8 cellular contexts compared by ENCODE assay signal in the genomic region with DNA sequence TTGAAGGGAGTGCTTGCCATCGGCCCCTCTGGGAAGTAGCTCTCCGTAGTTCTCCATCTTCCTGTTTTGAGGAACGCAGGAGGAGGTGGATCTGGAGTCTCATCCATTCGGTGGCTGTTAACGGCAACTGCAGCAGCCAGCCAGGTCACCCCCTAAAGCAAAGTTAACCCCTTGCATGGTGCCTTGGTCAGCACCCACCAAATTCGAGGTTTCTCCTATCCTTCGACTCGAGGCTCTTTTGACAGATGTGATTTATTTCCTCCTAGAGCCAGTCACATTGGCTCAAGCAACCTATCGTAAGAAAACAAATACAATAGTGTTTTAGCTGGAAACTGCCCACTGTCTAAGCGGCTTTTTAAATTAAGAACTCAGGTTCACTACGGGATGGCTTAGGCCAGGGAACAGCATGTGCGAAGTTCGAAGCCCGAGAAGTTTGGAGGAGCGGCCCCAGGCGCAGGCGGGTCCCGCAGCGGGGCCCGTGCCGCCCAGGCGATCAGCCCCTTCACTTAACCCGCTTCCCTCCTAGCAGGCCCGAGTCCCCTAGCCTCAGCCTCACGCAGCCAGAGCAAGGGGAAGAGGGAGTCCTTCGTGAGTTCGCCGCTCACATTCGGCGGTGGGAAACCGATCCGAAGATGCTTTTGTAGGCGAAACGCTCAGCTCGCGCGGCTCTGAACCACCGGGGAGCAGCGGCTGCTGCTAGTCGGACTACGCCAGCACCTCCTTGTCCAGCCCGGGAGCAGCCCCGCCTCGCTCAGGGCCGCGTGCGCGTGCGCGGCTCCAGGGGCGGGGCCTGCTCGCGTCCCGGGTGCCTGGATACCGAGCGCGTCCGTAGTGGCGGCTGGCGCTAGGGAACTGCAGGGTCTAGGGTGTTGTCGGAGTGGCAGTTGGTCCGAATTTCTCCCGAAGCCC. TPM values are rescaled to one million over a fixed set of nuclear protein-coding genes. Genes with fewer than 3 reads are reported as not detected.
DNase-seq lines count a peak whose midpoint lies in the region; ATAC-seq and TF ChIP-seq lines count a peak whose summit lies in the region.

TSS of gene ROPN1L (plus strand) at position 797 of the 909 bp plus-strand sequence. CDS start 289 bp downstream, outside the sequence.

- H2BK120ac ChIP-seq in trophoblast cell (ENCODE audit: insufficient read depth, low read length, poor library complexity), result no peak within 1 kb of the TSS

- peak in 1 of 2 donors; percentile 88 for TF ChIP-seq EP300 in tibial nerve (IDR thresholded peaks at IDR 0.05)

- H3K79me2 ChIP-seq in trophoblast cell (ENCODE audit: control insufficient read depth, insufficient read depth, low read length, poor library complexity), result no peaks in the 10 kb centered on the region

- DNase-seq in GM12864 (ENCODE audit: low read depth) (peak; percentile 42), NCI-H1092 (lab: John Stamatoyannopoulos, UW) (peak; percentile 73), SW 1271 (lab: John Stamatoyannopoulos, UW) (peak; percentile 60 to 81), cardiac septum (ENCODE audit: low spot score) (peak; percentile 97), trophoblast cell (peak; percentile 84 to 91), tibial nerve (ENCODE audit: low spot score in 2 of 2) (peak; percentile 64 to 68)
- DNase-seq in activated naive CD8-positive, alpha-beta T cell treated with anti-CD3 and anti-CD28 coated beads, Interleukin-2, amount 50 U/mL, for 24 hours, result peak; percentile 83

- H3K9me3 ChIP-seq in trophoblast cell (ENCODE audit: insufficient read depth, low read depth, low read length) (no peaks in the 10 kb centered on the region), tibial nerve (no peaks in the 10 kb centered on the region)

- H3K14ac ChIP-seq in trophoblast cell (ENCODE audit: low read length), result no peak within 1 kb of the TSS

- H3K79me1 ChIP-seq in trophoblast cell (ENCODE audit: low read length), result peaks cover 2% of the 10 kb centered on the region

- H2AFZ ChIP-seq in trophoblast cell (ENCODE audit: insufficient read depth, low read length, poor library complexity), result peak within 1 kb of the TSS; percentile 74

- peak within 1 kb of the TSS; percentile 69 for H4K8ac ChIP-seq in trophoblast cell (ENCODE audit: low read depth, low read length)

- H3K23ac ChIP-seq in trophoblast cell (ENCODE audit: low read length), result no peak within 1 kb of the TSS

- H3K36me3 ChIP-seq in trophoblast cell (ENCODE audit: control insufficient read depth in 1 of 2, insufficient read depth in 2 of 2, low read length in 2 of 2) (peaks cover 0 to 2% of the 10 kb centered on the region in 2 experiments), tibial nerve (peaks cover 0 to 20% (median 0%) of the 10 kb centered on the region in 3 donors)

- peak within 1 kb of the TSS; percentile 28 for H4K91ac ChIP-seq in trophoblast cell (ENCODE audit: low read depth, low read length)

- H2BK12ac ChIP-seq in trophoblast cell (ENCODE audit: low read length), result no peak within 1 kb of the TSS

- peak; percentile 96 for ATAC-seq in HG02623 (IDR thresholded peaks at IDR 0.05; ENCODE audit: unreplicated experiment)
- ATAC-seq in activated naive CD8-positive, alpha-beta T cell treated with anti-CD3 and anti-CD28 coated beads, Interleukin-2, amount 50 U/mL, for 24 hours, result peak; percentile 99

- H3K4ac ChIP-seq in trophoblast cell (ENCODE audit: low read depth, low read length), result no peak within 1 kb of the TSS

- no peak within 1 kb of the TSS for H2BK5ac ChIP-seq in trophoblast cell (ENCODE audit: low read depth, low read length, poor library complexity)

- peaks cover 34% of the 10 kb centered on the region for H3K4me1 Mint-ChIP-seq in activated naive CD8-positive, alpha-beta T cell treated with anti-CD3 and anti-CD28 coated beads, Interleukin-2, amount 50 U/mL, for 24 hours

- peaks cover 3% of the 10 kb centered on the region for H3K36me3 Mint-ChIP-seq in activated naive CD8-positive, alpha-beta T cell treated with anti-CD3 and anti-CD28 coated beads, Interleukin-2, amount 50 U/mL, for 24 hours (ENCODE audit: low read depth)

- no peak within 1 kb of the TSS for H2AK5ac ChIP-seq in trophoblast cell (ENCODE audit: low read length)

- H3K4me3 ChIP-seq in GM12864 (ENCODE audit: low read depth, low read length) (peak within 1 kb of the TSS; percentile 69), trophoblast cell (ENCODE audit: low read depth, low read length) (peak within 1 kb of the TSS; percentile 81), tibial nerve (peak within 1 kb of the TSS; percentile 43 to 80 (median 69))

- H3K18ac ChIP-seq in trophoblast cell (ENCODE audit: low read length), result peak within 1 kb of the TSS; percentile 6

- H3K27me3 ChIP-seq in trophoblast cell (ENCODE audit: insufficient read depth, low read length), result no peaks in the 10 kb centered on the region
- no peaks in the 10 kb centered on the region for H3K27me3 ChIP-seq in tibial nerve

- H3K9me3 Mint-ChIP-seq in activated naive CD8-positive, alpha-beta T cell treated with anti-CD3 and anti-CD28 coated beads, Interleukin-2, amount 50 U/mL, for 24 hours, result peaks cover 4% of the 10 kb centered on the region

- H3K27me3 Mint-ChIP-seq in activated naive CD8-positive, alpha-beta T cell treated with anti-CD3 and anti-CD28 coated beads, Interleukin-2, amount 50 U/mL, for 24 hours, result peaks cover 12% of the 10 kb centered on the region

- TF ChIP-seq POLR2A in tibial nerve (IDR thresholded peaks at IDR 0.05), result peak in 1 of 2 donors; percentile 73

- no CpG with 5 or more reads among the region's 63 CpGs for WGBS in trophoblast cell (ENCODE audit: extremely low coverage, insufficient coverage, insufficient read length)
- WGBS in tibial nerve, 2 donors, result 1% methylated on average over 34 to 40 of the region's 63 CpGs

- intact Hi-C loops in cardiac septum (cut with DNase I), result no loop called here

- H3K4me1 ChIP-seq in trophoblast cell (ENCODE audit: control insufficient read depth in 1 of 2, insufficient read depth in 2 of 2, low read length in 2 of 2) (peaks cover 0 to 5% of the 10 kb centered on the region in 2 experiments), tibial nerve (peaks cover 0 to 19% (median 8%) of the 10 kb centered on the region in 4 donors)

- peak within 1 kb of the TSS; percentile 71 for H3K9ac ChIP-seq in trophoblast cell (ENCODE audit: low read length)

- H3K27ac ChIP-seq in trophoblast cell (ENCODE audit: low read depth, low read length) (no peak within 1 kb of the TSS), tibial nerve (peak within 1 kb of the TSS; percentile 46 to 82 (median 64))

- peak within 1 kb of the TSS; percentile 9 for H4K12ac ChIP-seq in trophoblast cell (ENCODE audit: low read depth, low read length)

- TF ChIP-seq CTCF in GM12864 (IDR thresholded peaks at IDR 0.05; ENCODE audit: low read depth, low read length, missing control alignments) (no peak), tibial nerve (IDR thresholded peaks at IDR 0.05) (peak in 1 of 5 experiments; percentile 6)

- peak within 1 kb of the TSS; percentile 80 for H3K4me3 Mint-ChIP-seq in activated naive CD8-positive, alpha-beta T cell treated with anti-CD3 and anti-CD28 coated beads, Interleukin-2, amount 50 U/mL, for 24 hours

- H3K27ac Mint-ChIP-seq in activated naive CD8-positive, alpha-beta T cell treated with anti-CD3 and anti-CD28 coated beads, Interleukin-2, amount 50 U/mL, for 24 hours, result no peak within 1 kb of the TSS

- H3K4me2 ChIP-seq in trophoblast cell (ENCODE audit: low read length), result peak within 1 kb of the TSS; percentile 84

RNA-seq across cellular contexts. Expression of gene ROPN1L, which starts in this region (rescaled TPM):
- total RNA-seq in cardiac septum, result 0.43 TPM
- polyA plus RNA-seq in trophoblast cell (2013), result 0.17 and 0.19 TPM in 2 replicates
- under 1 TPM in 1 of 4 donors, not detected in 3; 0.98 TPM for total RNA-seq in tibial nerve

Comparison
In these comparisons a context has a peak if more than half of its experiments do, and no peak if none do; other contexts are left out.
1. Peak in DNase-seq in cardiac septum; RNA of the gene not detected or under 1 TPM.
2. Peak in DNase-seq, H3K4me3 ChIP-seq and H3K27ac ChIP-seq in tibial nerve; RNA of the gene not detected or under 1 TPM.
3. DNase-seq: peak in every context shown above with its lines; median percentile 97 in cardiac septum; 88 in trophoblast cell; 83 in activated naive CD8-positive, alpha-beta T cell treated with anti-CD3 and anti-CD28 coated beads, Interleukin-2, amount 50 U/mL, for 24 hours; 73 in NCI-H1092; 70 in SW 1271; 66 in tibial nerve; 42 in GM12864.